Comparison of ENCODE assay signal across 13 cellular contexts in genomic region chr1:229148743-229149142, GRCh38.
"Had no signal": no experiment of that assay in that cellular context is flagged by ENCODE, and none has a peak within 500 bp of the region (broad histone marks: within the 10 kb centered on the region; RNA-seq: fewer than 3 reads in every experiment).

No MANE protein-coding gene starts in this region.

- H3K27ac ChIP-seq: epithelial cell of prostate, transverse colon had no signal

- H3K9me3 ChIP-seq: transverse colon had no signal

- DNase-seq: activated CD4-positive, alpha-beta memory T cell treated with anti-CD3 and anti-CD28 coated beads for 36 hours; activated CD4-positive, CD25-positive, alpha-beta regulatory T cell treated with anti-CD3 and anti-CD28 coated beads, Interleukin-2, amount 50 U/mL, for 72 hours; activated naive CD4-positive, alpha-beta T cell; central memory CD4-positive, alpha-beta T cell; cortex of kidney; effector memory CD8-positive, alpha-beta T cell; hippocampal formation; posterior cingulate gyrus; substantia nigra; T-helper 2 cell; transverse colon had no signal

- FAIRE-seq: small intestine had no signal

- H3K27me3 ChIP-seq: transverse colon had no signal

- H3K4me3 ChIP-seq: transverse colon had no signal

- H3K36me3 ChIP-seq: transverse colon had no signal

- H3K4me1 ChIP-seq: transverse colon had no signal

- ATAC-seq: effector memory CD8-positive, alpha-beta T cell had no signal
